16 cellular contexts compared by ENCODE assay signal in the genomic region with DNA sequence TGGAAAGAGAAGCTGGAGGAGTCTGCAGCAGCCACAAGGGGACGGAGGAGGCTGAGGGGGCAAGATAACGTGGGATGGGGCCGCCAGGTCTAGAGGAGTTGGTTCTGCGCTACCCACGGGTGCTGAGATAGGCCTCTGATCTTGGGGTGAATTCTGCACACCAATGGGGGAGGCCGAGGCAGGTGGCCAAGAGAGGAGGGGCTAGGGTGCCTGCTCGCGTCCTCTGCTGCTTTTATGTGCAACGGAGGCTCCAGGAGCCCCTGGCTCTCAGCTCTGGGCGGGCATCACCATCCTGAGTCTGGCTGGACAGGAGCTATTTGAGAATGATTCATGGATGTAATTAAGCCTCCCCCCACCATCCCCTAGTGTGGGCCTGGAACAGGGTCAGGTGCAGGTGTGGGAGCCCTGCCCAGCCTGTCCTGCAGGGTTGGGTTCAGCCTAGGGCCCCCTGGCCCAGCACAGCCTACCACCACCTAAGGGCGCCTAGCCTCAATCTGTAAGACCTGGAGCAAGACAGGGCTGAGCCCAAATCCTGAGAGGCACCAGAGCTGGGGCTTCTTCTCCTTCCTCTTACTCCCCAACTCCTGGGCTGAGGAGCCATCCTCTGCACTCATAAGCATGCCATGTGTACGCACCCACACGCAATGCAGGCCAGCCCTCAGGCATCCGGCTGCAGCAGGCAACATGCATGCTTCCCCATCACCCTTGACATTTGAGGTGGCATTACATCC. TPM values are rescaled to one million over a fixed set of nuclear protein-coding genes. Genes with fewer than 3 reads are reported as not detected.
DNase-seq lines count a peak whose midpoint lies in the region; ATAC-seq and TF ChIP-seq lines count a peak whose summit lies in the region.
"Had no signal": no experiment of that assay in that cellular context is flagged by ENCODE, and none has a peak within 500 bp of the region (broad histone marks: within the 10 kb centered on the region; RNA-seq: fewer than 3 reads in every experiment).

No MANE protein-coding gene starts in this region.

- H3K27me3 ChIP-seq in WERI-Rb-1 (ENCODE audit: insufficient read depth, low read depth, severe bottlenecking) = no peaks in the 10 kb centered on the region
- no peaks in the 10 kb centered on the region for H3K27me3 ChIP-seq in BE2C
- H3K27me3 ChIP-seq: Peyer's patch had no signal

- DNase-seq in Right ventricle myocardium superior = peak; percentile 28
- no peak for DNase-seq in left ventricle myocardium superior
- no peak for DNase-seq in WERI-Rb-1
- DNase-seq in naive thymus-derived CD8-positive, alpha-beta T cell = no peak
- no peak for DNase-seq in T-helper 9 cell
- DNase-seq in NCI-H345 (lab: John Stamatoyannopoulos, UW) = no peak
- DNase-seq in BE2C = no peak
- DNase-seq: activated CD4-positive, alpha-beta T cell treated with anti-CD3 and anti-CD28 coated beads, Interleukin-2, amount 50 U/mL, for 4 hours; central memory CD4-positive, alpha-beta T cell; hippocampal formation; KBM-7; NCI-H1092; NCI-H2171 treated with DMSO at 0.1 percent for 48 hours; stimulated activated naive CD4-positive, alpha-beta T cell treated with Interleukin-2 at 50 U/mL for 16 hours had no signal

- peaks cover 35% of the 10 kb centered on the region for H3K36me3 ChIP-seq in WERI-Rb-1
- no peaks in the 10 kb centered on the region; the same call in none of the 2 replicates for H3K36me3 ChIP-seq in BE2C

- H3K27me3 Mint-ChIP-seq in naive thymus-derived CD8-positive, alpha-beta T cell = no peaks in the 10 kb centered on the region

- peaks cover 0 to 7% (median 7%) of the 10 kb centered on the region in 4 donors for H3K4me1 Mint-ChIP-seq in naive thymus-derived CD8-positive, alpha-beta T cell

- intact Hi-C loops in Right ventricle myocardium superior (cut with DNase I) (no loop called here), left ventricle myocardium superior (cut with micrococcal nuclease) (loop anchor here (5.0 kb wide), 1 partner anchor 64 kb away; no protein-coding TSS in a partner anchor)

- H3K9me3 ChIP-seq in WERI-Rb-1 (ENCODE audit: severe bottlenecking) = no peaks in the 10 kb centered on the region
- no peaks in the 10 kb centered on the region for H3K9me3 ChIP-seq in BE2C
- H3K9me3 ChIP-seq: Peyer's patch had no signal

- H3K4me1 ChIP-seq in BE2C = peaks cover 28% of the 10 kb centered on the region

- TF ChIP-seq CTCF in WERI-Rb-1 (IDR thresholded peaks at IDR 0.05; ENCODE audit: low read depth, low read length) = 0 out of 2 replicates have a peak, but pooled peaks have one; percentile 19
- no peak for TF ChIP-seq CTCF in BE2C (IDR thresholded peaks at IDR 0.05; ENCODE audit: low read depth, low read length)

- H3K4me3 ChIP-seq in WERI-Rb-1 (ENCODE audit: low read depth, low read length) (no peak overlapping the region), BE2C (ENCODE audit: low read depth, low read length) (no peak overlapping the region)
- H3K4me3 ChIP-seq: Peyer's patch had no signal

- POLR2A ChIA-PET in naive thymus-derived CD8-positive, alpha-beta T cell (lab: Charles Lee) = interaction anchor here (1.0 to 1.7 kb wide), 3 partner anchors 11 to 104 kb away, joined by 3 to 4 read pairs (median 3); no protein-coding TSS in a partner anchor

- no peaks in the 10 kb centered on the region for H3K9me3 Mint-ChIP-seq in naive thymus-derived CD8-positive, alpha-beta T cell

- H3K4me3 Mint-ChIP-seq in naive thymus-derived CD8-positive, alpha-beta T cell = no peak overlapping the region

- peak overlapping the region; percentile 86 for H3K27ac ChIP-seq in WERI-Rb-1
- H3K27ac ChIP-seq: Peyer's patch had no signal

- no peak for ATAC-seq in Right ventricle myocardium superior (ENCODE audit: poor library complexity)
- no peak for ATAC-seq in left ventricle myocardium superior
- ATAC-seq in naive thymus-derived CD8-positive, alpha-beta T cell = no peak
- ATAC-seq in GM18868 (IDR thresholded peaks at IDR 0.05; ENCODE audit: unreplicated experiment) = no peak

- H3K27ac Mint-ChIP-seq in naive thymus-derived CD8-positive, alpha-beta T cell = peak overlapping the region in 7 of 10 donors; percentile 60 to 86 (median 78)

- peaks cover 0 to 25% (median 7%) of the 10 kb centered on the region in 3 donors for H3K36me3 Mint-ChIP-seq in naive thymus-derived CD8-positive, alpha-beta T cell

RNA-seq across cellular contexts. Expression of gene SEMA3F, which starts 32.3 kb away (rescaled TPM):
- total RNA-seq in Right ventricle myocardium superior (10.8 TPM), left ventricle myocardium superior (11.4 TPM)
- not detected for total RNA-seq in naive thymus-derived CD8-positive, alpha-beta T cell
- polyA plus RNA-seq in naive thymus-derived CD8-positive, alpha-beta T cell = not detected
- 43.3 TPM for polyA plus RNA-seq in BE2C (2012; ENCODE audit: insufficient read depth, insufficient read length, low read depth)

RNA-seq across cellular contexts. Expression of gene RBM5, which starts 34.1 kb away (rescaled TPM):
- total RNA-seq in Right ventricle myocardium superior (56.7 TPM), left ventricle myocardium superior (73.8 TPM)
- 100 to 1,000 TPM; 387 to 402 TPM for total RNA-seq in naive thymus-derived CD8-positive, alpha-beta T cell
- polyA plus RNA-seq in naive thymus-derived CD8-positive, alpha-beta T cell = 10 to 100 TPM; 19.7 to 46.1 (median 35.0) TPM
- polyA plus RNA-seq in BE2C (2012; ENCODE audit: insufficient read depth, insufficient read length, low read depth) = 79.7 TPM

Comparison
In these comparisons a context has a peak if more than half of its experiments do, and no peak if none do; other contexts are left out.
1. RNA of gene SEMA3F, which starts 32.3 kb away (total RNA-seq): 11.4 TPM in left ventricle myocardium superior (single experiment) and 10.8 TPM in Right ventricle myocardium superior (single experiment); not detected in naive thymus-derived CD8-positive, alpha-beta T cell; every median in the first group is over 10 times any median in the second.